Comparison of ENCODE assay signal across 27 cellular contexts in genomic region chr4:107710493-107711459, GRCh38. TPM values are rescaled to one million over a fixed set of nuclear protein-coding genes. Genes with fewer than 3 reads are reported as not detected.
DNase-seq lines count a peak whose midpoint lies in the region; ATAC-seq, FAIRE-seq and TF ChIP-seq lines count a peak whose summit lies in the region.
"Had no signal": no experiment of that assay in that cellular context is flagged by ENCODE, and none has a peak within 500 bp of the region (broad histone marks: within the 10 kb centered on the region; RNA-seq: fewer than 3 reads in every experiment).

No MANE protein-coding gene starts in this region.

- H3K4me1 ChIP-seq in A549 = peaks cover 5% of the 10 kb centered on the region; the same call in 1 of the 3 replicates
- H3K4me1 ChIP-seq: breast epithelium, colonic mucosa, neural progenitor cell, sigmoid colon, uterus had no signal

- H3K36me3 ChIP-seq in H7 (replicated peaks; ENCODE audit: control insufficient read depth, insufficient read depth, low read length) = no peaks in the 10 kb centered on the region; the same call in 1 of the 2 replicates
- H3K36me3 ChIP-seq: adrenal gland, breast epithelium, colonic mucosa, sigmoid colon, uterus had no signal

- TF ChIP-seq EP300 in A549 (IDR thresholded peaks at IDR 0.05) = no peak

- peak overlapping the region; percentile 8 for H3K4me3 Mint-ChIP-seq in HFFc6
- H3K4me3 Mint-ChIP-seq in activated naive CD8-positive, alpha-beta T cell treated with anti-CD3 and anti-CD28 coated beads for 36 hours = no peak overlapping the region
- H3K4me3 Mint-ChIP-seq: activated CD4-positive, alpha-beta memory T cell treated with anti-CD3 and anti-CD28 coated beads for 36 hours; effector memory CD8-positive, alpha-beta T cell; neural progenitor cell had no signal

- no peaks in the 10 kb centered on the region for H3K27me3 ChIP-seq in H7 (ENCODE audit: control insufficient read depth, insufficient read depth, low read length)
- H3K27me3 ChIP-seq: adrenal gland, breast epithelium, colonic mucosa, neural progenitor cell, sigmoid colon, uterus had no signal

- POLR2A ChIA-PET in A549 (lab: Yijun Ruan, JAX) = no interaction called here

- no peak for TF ChIP-seq RAD21 in A549 (conservative IDR thresholded peaks at IDR 0.05 in 1 of 2, IDR thresholded peaks at IDR 0.05 in 1 of 2)

- no peak overlapping the region for H3K27ac ChIP-seq in A549
- H3K27ac ChIP-seq: adrenal gland, breast epithelium, colonic mucosa, neural progenitor cell, sigmoid colon, uterus had no signal

- TF ChIP-seq POLR2A in A549 (IDR thresholded peaks at IDR 0.05; ENCODE audit: low read length) = no peak

- FAIRE-seq in A549 (lab: Jason Lieb, UNC) = no peak
- FAIRE-seq: GM12878, HTR-8/SVneo had no signal

- H3K4me3 ChIP-seq in A549 = no peak overlapping the region
- no peak overlapping the region for H3K4me3 ChIP-seq in H7 (ENCODE audit: insufficient read depth, low read depth, low read length)
- H3K4me3 ChIP-seq: adrenal gland, breast epithelium, colonic mucosa, GM12878, lung, neural progenitor cell, sigmoid colon, uterus had no signal

- no peaks in the 10 kb centered on the region for H3K27me3 Mint-ChIP-seq in HFFc6 (ENCODE audit: insufficient read depth)
- no peaks in the 10 kb centered on the region for H3K27me3 Mint-ChIP-seq in activated naive CD8-positive, alpha-beta T cell treated with anti-CD3 and anti-CD28 coated beads for 36 hours
- H3K27me3 Mint-ChIP-seq: activated CD4-positive, alpha-beta memory T cell treated with anti-CD3 and anti-CD28 coated beads for 36 hours; effector memory CD8-positive, alpha-beta T cell had no signal

- 92% methylated on average over 10 of the region's 10 CpGs for WGBS in A549 (ENCODE audit: missing lambda C conversion rate)

- peaks cover 10% of the 10 kb centered on the region for H3K9me3 Mint-ChIP-seq in HFFc6
- peaks cover 18% of the 10 kb centered on the region for H3K9me3 Mint-ChIP-seq in activated naive CD8-positive, alpha-beta T cell treated with anti-CD3 and anti-CD28 coated beads for 36 hours

- no peak overlapping the region for H3K4me2 ChIP-seq in A549
- H3K4me2 ChIP-seq: neural progenitor cell had no signal

- H3K4me1 Mint-ChIP-seq in HFFc6 (ENCODE audit: low read depth) = peaks cover 43% of the 10 kb centered on the region
- peaks cover 13% of the 10 kb centered on the region for H3K4me1 Mint-ChIP-seq in activated naive CD8-positive, alpha-beta T cell treated with anti-CD3 and anti-CD28 coated beads for 36 hours
- H3K4me1 Mint-ChIP-seq: neural progenitor cell had no signal

- H3K27ac Mint-ChIP-seq in HFFc6 = peak overlapping the region; percentile 65
- peak overlapping the region; percentile 26 for H3K27ac Mint-ChIP-seq in activated naive CD8-positive, alpha-beta T cell treated with anti-CD3 and anti-CD28 coated beads for 36 hours
- H3K27ac Mint-ChIP-seq: activated CD4-positive, alpha-beta memory T cell treated with anti-CD3 and anti-CD28 coated beads for 36 hours; effector memory CD8-positive, alpha-beta T cell; neural progenitor cell had no signal

- DNase-seq in A549 (ENCODE audit: low read depth in 1 of 2, low spot score in 1 of 2) (no peak), HFFc6 (no peak), kidney glomerular epithelial cell (lab: John Stamatoyannopoulos, UW) (peak; percentile 13), H7 (no peak)
- no peak for DNase-seq in activated naive CD8-positive, alpha-beta T cell treated with anti-CD3 and anti-CD28 coated beads for 36 hours
- DNase-seq: activated CD4-positive, alpha-beta memory T cell treated with anti-CD3 and anti-CD28 coated beads for 36 hours; activated CD4-positive, CD25-positive, alpha-beta regulatory T cell; activated gamma-delta T cell; adrenal gland; colonic mucosa; DND-41; effector memory CD8-positive, alpha-beta T cell; NCI-H510A treated with DMSO at 0.1 percent for 48 hours; SHP77 treated with DMSO at 0.1 percent for 48 hours; sigmoid colon; stimulated activated CD4-positive, alpha-beta T cell treated with anti-CD3 and anti-CD28 coated beads, Interleukin-15, amount 100 ng/mL, for 24 hours; substantia nigra; T1000; uterus had no signal

- CTCF ChIA-PET in A549 (lab: Yijun Ruan, JAX) = interaction anchor here (0.9 kb wide), 1 partner anchor 9 kb away, joined by 4 read pairs; the partner anchor contains the start of gene PAPSS1

- TF ChIP-seq CTCF in A549 (IDR thresholded peaks at IDR 0.05) (no peak), HFFc6 (IDR thresholded peaks at IDR 0.05) (no peak)

- ATAC-seq in A549 (no peak), GM21367 (IDR thresholded peaks at IDR 0.05; ENCODE audit: unreplicated experiment) (no peak), HG03108 (IDR thresholded peaks at IDR 0.05; ENCODE audit: unreplicated experiment) (no peak), HG03521 (IDR thresholded peaks at IDR 0.05; ENCODE audit: unreplicated experiment) (no peak)
- ATAC-seq: effector memory CD8-positive, alpha-beta T cell had no signal

- peaks cover 16% of the 10 kb centered on the region for H3K9me3 ChIP-seq in A549
- H3K9me3 ChIP-seq: colonic mucosa had no signal

- peaks cover 29% of the 10 kb centered on the region for H3K36me3 Mint-ChIP-seq in HFFc6 (ENCODE audit: low read depth)
- peaks cover 25% of the 10 kb centered on the region for H3K36me3 Mint-ChIP-seq in activated naive CD8-positive, alpha-beta T cell treated with anti-CD3 and anti-CD28 coated beads for 36 hours

TF ChIP-seq in A549, 52 proteins besides CTCF, POLR2A, EP300 and RAD21:
- TF ChIP-seq FOSB (CRISPR knock-in tag; IDR thresholded peaks at IDR 0.05) (no peak), FOSL2 (IDR thresholded peaks at IDR 0.05) (no peak), FOSL2 (CRISPR knock-in tag; IDR thresholded peaks at IDR 0.05) (no peak), MAFK (IDR thresholded peaks at IDR 0.05; ENCODE audit: partially characterized antibody) (peak; percentile 39), MYC (IDR thresholded peaks at IDR 0.05; ENCODE audit: borderline replicate concordance, low read length) (no peak)

RNA-seq across cellular contexts. Expression of gene PAPSS1, which starts 9.3 kb away (rescaled TPM):
- polyA plus RNA-seq in A549 (2011; rRNA removed) = 42.9 and 52.5 TPM in 2 replicates
- 24.6 and 25.1 TPM in 2 replicates for polyA plus RNA-seq in A549 (2012; cell fraction: cytosol; rRNA removed)
- polyA plus RNA-seq in A549 (2012; cell fraction: nucleus; rRNA removed) = 19.1 and 27.5 TPM in 2 replicates
- 46.1 to 49.0 TPM (median 47.3 TPM) in 3 replicates for polyA plus RNA-seq in A549 (2017; fragmentation: RNase III; extraction: RNeasy Plus Mini Kit Qiagen cat#74134 plus additional on column Dnase treatment)
- polyA minus RNA-seq in A549 (2011; rRNA and poly(A)+ RNA removed) = 31.3 and 39.0 TPM in 2 replicates
- total RNA-seq in HFFc6 (2021; fragmentation: NEBNext Ultra II Directional; extraction: Animal tissue kit (Norgen Biotek cat#: 25700)) = 10 to 100 TPM; 55.5 to 64.7 (median 62.9) TPM
- total RNA-seq in activated naive CD8-positive, alpha-beta T cell treated with anti-CD3 and anti-CD28 coated beads for 36 hours = 10 to 100 TPM; 26.3 to 26.6 TPM
- total RNA-seq in H7 (2014; rRNA removed; shearing (Covaris generic)) = 53.6 and 63.0 TPM in 2 replicates
